19 cellular contexts compared by ENCODE assay signal in genomic region chr16:75763250-75763649, GRCh38. TPM values are rescaled to one million over a fixed set of nuclear protein-coding genes. Genes with fewer than 3 reads are reported as not detected.
"Had no signal": no experiment of that assay in that cellular context is flagged by ENCODE, and none has a peak within 500 bp of the region (broad histone marks: within the 10 kb centered on the region; RNA-seq: fewer than 3 reads in every experiment).

No MANE protein-coding gene starts in this region.

- H3K36me3 ChIP-seq: ovary, upper lobe of right lung had no signal

- H3K4me1 ChIP-seq: testis, upper lobe of right lung had no signal

- H3K4me3 ChIP-seq: ovary, testis, upper lobe of right lung had no signal

- H3K27ac ChIP-seq: ovary, testis, upper lobe of right lung had no signal

- H3K9me3 ChIP-seq: ovary, testis, upper lobe of right lung had no signal

- H3K27me3 ChIP-seq: ovary, testis, upper lobe of right lung had no signal

- DNase-seq: activated CD4-positive, alpha-beta T cell treated with anti-CD3 and anti-CD28 coated beads, Interleukin-2, amount 50 U/mL, for 1 hour; activated CD8-positive, alpha-beta memory T cell treated with anti-CD3 and anti-CD28 coated beads for 24 hours; activated gamma-delta T cell treated with Interleukin-2 at 50 U/mL for 16 hours; activated naive CD8-positive, alpha-beta T cell treated with anti-CD3 and anti-CD28 coated beads, Interleukin-2, amount 10 ng/mL, durations not matched to agents 7 days and 5 days; cortex of kidney; effector CD8-positive, alpha-beta T cell; midbrain; ovary; stimulated activated CD4-positive, alpha-beta T cell treated with anti-CD3 and anti-CD28 coated beads, Interleukin-1b, Interleukin-23, amount 100 ng/mL, for 48 hours; stimulated activated naive CD8-positive, alpha-beta T cell treated with anti-CD3 and anti-CD28 coated beads, Interleukin-15, amount 100 ng/mL, for 72 hours; T1000; testis; upper lobe of right lung had no signal

- ATAC-seq: activated CD4-positive, CD25-positive, alpha-beta regulatory T cell treated with anti-CD3 and anti-CD28 coated beads, Interleukin-2, amount 50 U/mL, for 24 hours; upper lobe of right lung had no signal

- FAIRE-seq: frontal cortex had no signal

RNA-seq across cellular contexts. Expression of gene CPHXL, which starts 37.0 kb away (rescaled TPM):
- total RNA-seq: activated naive CD8-positive, alpha-beta T cell treated with anti-CD3 and anti-CD28 coated beads, Interleukin-2, amount 10 ng/mL, durations not matched to agents 7 days and 5 days; fibroblast of lung; frontal cortex; lower leg skin; myocyte; ovary; upper lobe of right lung had no signal
- polyA plus RNA-seq: fibroblast of lung, neural cell, ovary had no signal
